ENCODE assay signal across 2 cellular contexts in the genomic region with DNA sequence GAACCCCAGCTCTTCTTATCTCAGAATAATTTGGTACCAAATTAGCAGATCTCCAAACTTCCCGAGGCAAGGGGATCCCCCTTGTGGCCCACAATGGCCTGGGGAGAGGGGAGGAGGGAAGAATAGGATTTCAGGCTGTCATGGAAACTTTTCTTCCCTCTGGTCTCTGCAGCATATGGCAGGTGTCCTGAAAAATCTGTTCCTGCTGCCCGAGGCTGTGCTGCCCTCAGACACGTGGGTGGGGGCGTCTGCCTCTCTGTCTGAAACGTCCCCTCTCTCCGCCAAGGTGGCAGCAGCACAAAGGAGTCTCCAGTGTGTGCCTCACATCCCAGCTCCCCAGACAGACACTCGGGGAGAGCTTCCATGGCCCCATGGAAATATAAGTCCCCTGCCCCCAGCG.
TF ChIP-seq lines count a peak whose summit lies in the region.

No MANE protein-coding gene starts in this region.

TF ChIP-seq in GM23338, 12 proteins besides CTCF, POLR2A, EP300 and RAD21 (continues in another document):
- TF ChIP-seq ZNF114 (CRISPR knock-in tag; IDR thresholded peaks at IDR 0.05) (no peak), NANOG (IDR thresholded peaks at IDR 0.05; ENCODE audit: borderline replicate concordance) (no peak), CREB1 (CRISPR knock-in tag; IDR thresholded peaks at IDR 0.05; ENCODE audit: low read depth) (no peak), POLR2AphosphoS5 (IDR thresholded peaks at IDR 0.05; ENCODE audit: low read depth) (no peak), ZNF331 (CRISPR knock-in tag; IDR thresholded peaks at IDR 0.05; ENCODE audit: low read depth) (no peak), STAT1 (IDR thresholded peaks at IDR 0.05; ENCODE audit: unreplicated experiment) (no peak), EZH2phosphoT487 (IDR thresholded peaks at IDR 0.05; ENCODE audit: unreplicated experiment) (no peak), EZH2 (IDR thresholded peaks at IDR 0.05; ENCODE audit: low read depth, unreplicated experiment) (no peak), JUNB (IDR thresholded peaks at IDR 0.05; ENCODE audit: unreplicated experiment) (no peak)
- TF ChIP-seq, protein P1, sequence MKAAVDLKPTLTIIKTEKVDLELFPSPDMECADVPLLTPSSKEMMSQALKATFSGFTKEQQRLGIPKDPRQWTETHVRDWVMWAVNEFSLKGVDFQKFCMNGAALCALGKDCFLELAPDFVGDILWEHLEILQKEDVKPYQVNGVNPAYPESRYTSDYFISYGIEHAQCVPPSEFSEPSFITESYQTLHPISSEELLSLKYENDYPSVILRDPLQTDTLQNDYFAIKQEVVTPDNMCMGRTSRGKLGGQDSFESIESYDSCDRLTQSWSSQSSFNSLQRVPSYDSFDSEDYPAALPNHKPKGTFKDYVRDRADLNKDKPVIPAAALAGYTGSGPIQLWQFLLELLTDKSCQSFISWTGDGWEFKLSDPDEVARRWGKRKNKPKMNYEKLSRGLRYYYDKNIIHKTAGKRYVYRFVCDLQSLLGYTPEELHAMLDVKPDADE (IDR thresholded peaks at IDR 0.05) = no peak
- TF ChIP-seq, protein P2, sequence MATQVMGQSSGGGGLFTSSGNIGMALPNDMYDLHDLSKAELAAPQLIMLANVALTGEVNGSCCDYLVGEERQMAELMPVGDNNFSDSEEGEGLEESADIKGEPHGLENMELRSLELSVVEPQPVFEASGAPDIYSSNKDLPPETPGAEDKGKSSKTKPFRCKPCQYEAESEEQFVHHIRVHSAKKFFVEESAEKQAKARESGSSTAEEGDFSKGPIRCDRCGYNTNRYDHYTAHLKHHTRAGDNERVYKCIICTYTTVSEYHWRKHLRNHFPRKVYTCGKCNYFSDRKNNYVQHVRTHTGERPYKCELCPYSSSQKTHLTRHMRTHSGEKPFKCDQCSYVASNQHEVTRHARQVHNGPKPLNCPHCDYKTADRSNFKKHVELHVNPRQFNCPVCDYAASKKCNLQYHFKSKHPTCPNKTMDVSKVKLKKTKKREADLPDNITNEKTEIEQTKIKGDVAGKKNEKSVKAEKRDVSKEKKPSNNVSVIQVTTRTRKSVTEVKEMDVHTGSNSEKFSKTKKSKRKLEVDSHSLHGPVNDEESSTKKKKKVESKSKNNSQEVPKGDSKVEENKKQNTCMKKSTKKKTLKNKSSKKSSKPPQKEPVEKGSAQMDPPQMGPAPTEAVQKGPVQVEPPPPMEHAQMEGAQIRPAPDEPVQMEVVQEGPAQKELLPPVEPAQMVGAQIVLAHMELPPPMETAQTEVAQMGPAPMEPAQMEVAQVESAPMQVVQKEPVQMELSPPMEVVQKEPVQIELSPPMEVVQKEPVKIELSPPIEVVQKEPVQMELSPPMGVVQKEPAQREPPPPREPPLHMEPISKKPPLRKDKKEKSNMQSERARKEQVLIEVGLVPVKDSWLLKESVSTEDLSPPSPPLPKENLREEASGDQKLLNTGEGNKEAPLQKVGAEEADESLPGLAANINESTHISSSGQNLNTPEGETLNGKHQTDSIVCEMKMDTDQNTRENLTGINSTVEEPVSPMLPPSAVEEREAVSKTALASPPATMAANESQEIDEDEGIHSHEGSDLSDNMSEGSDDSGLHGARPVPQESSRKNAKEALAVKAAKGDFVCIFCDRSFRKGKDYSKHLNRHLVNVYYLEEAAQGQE (IDR thresholded peaks at IDR 0.05; ENCODE audit: unreplicated experiment) = no peak

TF ChIP-seq in H1, 55 proteins besides CTCF, POLR2A, EP300 and RAD21:
- TF ChIP-seq BCL11A (IDR thresholded peaks at IDR 0.05; ENCODE audit: low read depth in 2 of 2, low read length in 2 of 2) (no peak), EGR1 (IDR thresholded peaks at IDR 0.05; ENCODE audit: borderline replicate concordance, low read depth, low read length) (no peak), KDM1A (IDR thresholded peaks at IDR 0.05; ENCODE audit: borderline replicate concordance, low read length) (no peak), CBX5 (IDR thresholded peaks at IDR 0.05; ENCODE audit: low read depth, low read length) (no peak), CREB1 (IDR thresholded peaks at IDR 0.05) (no peak), SIX5 (IDR thresholded peaks at IDR 0.05; ENCODE audit: low read depth, low read length) (no peak), BRCA1 (IDR thresholded peaks at IDR 0.05; ENCODE audit: low read depth, low read length) (no peak), SUZ12 (IDR thresholded peaks at IDR 0.05; ENCODE audit: low read length) (no peak), SIRT6 (IDR thresholded peaks at IDR 0.05; ENCODE audit: low read length) (no peak), SP2 (IDR thresholded peaks at IDR 0.05; ENCODE audit: low read length) (no peak), TAF1 (IDR thresholded peaks at IDR 0.05; ENCODE audit: low read depth, low read length) (no peak), NANOG (IDR thresholded peaks at IDR 0.05; ENCODE audit: insufficient read depth, low read depth, low read length, poor library complexity, severe bottlenecking) (no peak), GTF2F1 (IDR thresholded peaks at IDR 0.05; ENCODE audit: borderline replicate concordance, low read depth, low read length) (no peak)
